7 cellular contexts compared by ENCODE assay signal in genomic region chr14:89516173-89516572, GRCh38.
"Had no signal": no experiment of that assay in that cellular context is flagged by ENCODE, and none has a peak within 500 bp of the region (broad histone marks: within the 10 kb centered on the region; RNA-seq: fewer than 3 reads in every experiment).

No MANE protein-coding gene starts in this region.

- H3K4me3 Mint-ChIP-seq: HFFc6, IgD-negative memory B cell had no signal

- H3K36me3 ChIP-seq: HAP-1 had no signal

- H3K9me3 ChIP-seq: HAP-1 had no signal

- H3K27ac Mint-ChIP-seq: HFFc6, IgD-negative memory B cell had no signal

- H3K9ac ChIP-seq: GM23248 had no signal

- ATAC-seq: HCT116 had no signal

- H2AFZ ChIP-seq: GM23248 had no signal

- DNase-seq: GM23248, GOT3, H7, HFFc6 had no signal

- H3K27me3 Mint-ChIP-seq: IgD-negative memory B cell had no signal

- H3K27ac ChIP-seq: GM23248 had no signal

- H3K4me1 ChIP-seq: HAP-1 had no signal

- H3K4me3 ChIP-seq: GM23248, HAP-1 had no signal
